ENCODE assay signal across 1 cellular context in the genomic region with DNA sequence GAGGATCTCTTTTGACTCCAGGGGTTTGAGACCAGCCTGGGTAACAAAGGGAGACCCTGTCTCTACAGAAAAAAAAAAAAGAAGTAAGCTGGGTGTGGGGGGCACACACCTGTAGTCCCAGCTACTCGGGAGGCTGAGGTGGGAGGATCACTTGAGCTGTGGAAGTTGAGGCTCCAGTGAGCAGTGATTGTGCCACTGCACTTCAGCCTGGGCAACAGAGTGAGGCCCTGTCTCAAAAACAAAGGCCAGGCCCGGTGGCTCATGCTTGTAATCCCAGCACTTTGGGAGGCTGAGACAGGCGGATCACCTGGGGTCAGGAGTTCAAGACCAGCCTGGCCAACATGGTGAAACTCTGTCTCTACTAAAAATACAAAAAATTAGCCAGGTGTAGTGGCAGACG.
TF ChIP-seq lines count a peak whose summit lies in the region.

No MANE protein-coding gene starts in this region.

TF ChIP-seq in A549, 52 proteins besides CTCF, POLR2A, EP300 and RAD21:
- TF ChIP-seq KDM1A (IDR thresholded peaks at IDR 0.05; ENCODE audit: low read depth): 0 out of 2 replicates have a peak, but pooled peaks have one; percentile 17
